21 cellular contexts compared by ENCODE assay signal in the genomic region with DNA sequence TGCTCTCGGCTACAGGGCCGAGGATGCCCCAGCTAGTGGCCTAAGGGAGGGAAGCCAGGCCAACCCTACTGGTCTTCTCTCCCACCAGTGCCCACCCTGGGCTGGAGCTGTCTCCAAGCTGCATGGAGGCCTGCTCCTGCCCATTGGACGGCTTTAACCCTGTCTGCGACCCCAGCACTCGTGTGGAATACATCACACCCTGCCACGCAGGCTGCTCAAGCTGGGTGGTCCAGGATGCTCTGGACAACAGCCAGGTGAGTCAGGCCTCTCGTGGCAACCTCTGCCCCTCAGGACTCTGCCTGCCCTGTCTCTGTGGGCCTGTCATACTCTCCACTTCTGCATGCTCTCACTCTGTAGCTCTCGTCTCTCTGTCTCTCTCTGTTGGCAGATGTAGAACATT. TPM values are rescaled to one million over a fixed set of nuclear protein-coding genes. Genes with fewer than 3 reads are reported as not detected.
DNase-seq lines count a peak whose midpoint lies in the region; ATAC-seq, FAIRE-seq and TF ChIP-seq lines count a peak whose summit lies in the region.
"Had no signal": no experiment of that assay in that cellular context is flagged by ENCODE, and none has a peak within 500 bp of the region (broad histone marks: within the 10 kb centered on the region; RNA-seq: fewer than 3 reads in every experiment).

No MANE protein-coding gene starts in this region.

- H3K36me3 Mint-ChIP-seq in endothelial cell (ENCODE audit: low read depth, unreplicated experiment), result no peaks in the 10 kb centered on the region

- H3K27ac ChIP-seq in BLaER1, result no peak overlapping the region
- no peak overlapping the region for H3K27ac ChIP-seq in IMR-90 (ENCODE audit: insufficient read depth, low read length)
- no peak overlapping the region for H3K27ac ChIP-seq in endothelial cell of umbilical vein (ENCODE audit: insufficient read depth, low read depth, low read length)
- no peak overlapping the region for H3K27ac ChIP-seq in neuronal stem cell (replicated peaks; ENCODE audit: low read length)

- POLR2A ChIA-PET in IMR-90 (lab: Charles Lee; ENCODE audit: unreplicated experiment), result no interaction called here
- POLR2A ChIA-PET in endothelial cell of umbilical vein (lab: Charles Lee), result interaction anchor here (0.6 to 1.8 kb wide), 2 partner anchors 8 to 43 kb away, joined by 4 to 5 read pairs; no protein-coding TSS in a partner anchor

- in situ Hi-C loops in IMR-90 (cut with MboI; ENCODE audit: low sequenced_read_pairs), result no loop called here

- H4K20me1 ChIP-seq in BLaER1 (no peaks in the 10 kb centered on the region), IMR-90 (ENCODE audit: insufficient read depth, low read length) (no peaks in the 10 kb centered on the region), endothelial cell of umbilical vein (replicated peaks; ENCODE audit: control insufficient read depth, extremely low read depth, insufficient read depth, low read length) (no peaks in the 10 kb centered on the region)

- TF ChIP-seq RAD21 in IMR-90 (IDR thresholded peaks at IDR 0.05; ENCODE audit: low read length), result no peak

- H3K79me1 ChIP-seq in IMR-90 (ENCODE audit: low read depth in 1 of 2, low read length in 2 of 2), result no peaks in the 10 kb centered on the region
- no peaks in the 10 kb centered on the region for H3K79me1 ChIP-seq in neuronal stem cell (ENCODE audit: low read depth, low read length)

- H2AFZ ChIP-seq in IMR-90 (replicated peaks; ENCODE audit: low read length, poor library complexity) (peak overlapping the region; percentile 24), endothelial cell of umbilical vein (ENCODE audit: low read depth, low read length) (no peak overlapping the region), neuronal stem cell (ENCODE audit: low read length) (no peak overlapping the region)

- no peak for ATAC-seq in IMR-90 (ENCODE audit: low read depth)
- ATAC-seq: K562 had no signal

- no peak overlapping the region for H3K4me3 Mint-ChIP-seq in endothelial cell (ENCODE audit: unreplicated experiment)
- H3K4me3 Mint-ChIP-seq: H9 had no signal

- H2BK12ac ChIP-seq in neuronal stem cell (ENCODE audit: low read length), result no peak overlapping the region

- TF ChIP-seq POLR2A in IMR-90 (IDR thresholded peaks at IDR 0.05; ENCODE audit: low read depth, low read length) (no peak), endothelial cell of umbilical vein (IDR thresholded peaks at IDR 0.05; ENCODE audit: low read depth, low read length) (no peak)

- no peak overlapping the region for H4K91ac ChIP-seq in IMR-90 (ENCODE audit: insufficient read depth, low read depth, low read length)
- H4K91ac ChIP-seq in neuronal stem cell (ENCODE audit: low read depth, low read length, poor library complexity), result no peak overlapping the region

- H3K27me3 ChIP-seq in BLaER1 (no peaks in the 10 kb centered on the region), IMR-90 (ENCODE audit: control insufficient read depth, insufficient read depth, low read length) (peaks cover 68% of the 10 kb centered on the region), endothelial cell of umbilical vein (ENCODE audit: control insufficient read depth in 2 of 2, insufficient read depth in 2 of 2, low read length in 2 of 2) (no peaks in the 10 kb centered on the region), neuronal stem cell (ENCODE audit: control insufficient read depth in 3 of 3, insufficient read depth in 3 of 3, low read depth in 1 of 3, low read length in 3 of 3) (no peaks in the 10 kb centered on the region)

- no peaks in the 10 kb centered on the region for H3K36me3 ChIP-seq in BLaER1
- H3K36me3 ChIP-seq in IMR-90 (ENCODE audit: control insufficient read depth, insufficient read depth, low read length), result no peaks in the 10 kb centered on the region
- no peaks in the 10 kb centered on the region for H3K36me3 ChIP-seq in endothelial cell of umbilical vein (ENCODE audit: control insufficient read depth in 2 of 2, extremely low read depth in 1 of 2, insufficient read depth in 2 of 2, low read length in 2 of 2)
- H3K36me3 ChIP-seq in neuronal stem cell (replicated peaks in 1 of 2; ENCODE audit: control insufficient read depth in 2 of 2, insufficient read depth in 2 of 2, low read length in 2 of 2), result no peaks in the 10 kb centered on the region

- H3K18ac ChIP-seq in IMR-90 (ENCODE audit: low read depth, low read length), result no peak overlapping the region
- peak overlapping the region; percentile 31 for H3K18ac ChIP-seq in neuronal stem cell (ENCODE audit: low read length)

- H2BK15ac ChIP-seq in IMR-90 (ENCODE audit: low read depth, low read length), result no peak overlapping the region
- H2BK15ac ChIP-seq in neuronal stem cell (ENCODE audit: low read length), result no peak overlapping the region

- intact Hi-C loops in IMR-90 (cut with micrococcal nuclease), result no loop called here
- intact Hi-C loops in endothelial cell of umbilical vein (cut with micrococcal nuclease), result no loop called here

- H3K9me3 Mint-ChIP-seq in endothelial cell (ENCODE audit: unreplicated experiment), result no peaks in the 10 kb centered on the region
- H3K9me3 Mint-ChIP-seq: H9 had no signal

- H3K4ac ChIP-seq in IMR-90 (ENCODE audit: low read depth, low read length) (no peak overlapping the region), neuronal stem cell (ENCODE audit: low read length) (no peak overlapping the region)

- H3K4me2 ChIP-seq in BLaER1 (peak overlapping the region; percentile 77), IMR-90 (ENCODE audit: low read depth, low read length) (no peak overlapping the region), endothelial cell of umbilical vein (ENCODE audit: insufficient read depth, low read length) (no peak overlapping the region), neuronal stem cell (ENCODE audit: insufficient read depth, low read length, poor library complexity, severe bottlenecking) (no peak overlapping the region)
- H3K4me2 ChIP-seq: SK-N-SH had no signal

- no peak overlapping the region for H3K23ac ChIP-seq in IMR-90 (ENCODE audit: low read depth, low read length)
- no peak overlapping the region for H3K23ac ChIP-seq in neuronal stem cell (ENCODE audit: low read depth, low read length, poor library complexity)

- no peaks in the 10 kb centered on the region for H3K79me2 ChIP-seq in endothelial cell of umbilical vein (ENCODE audit: control insufficient read depth, insufficient read depth, low read length)

- no peak overlapping the region for H4K5ac ChIP-seq in IMR-90 (ENCODE audit: low read depth, low read length)

- H3K4me3 ChIP-seq in BLaER1 (no peak overlapping the region), IMR-90 (ENCODE audit: insufficient read depth, low read depth, low read length) (no peak overlapping the region), endothelial cell of umbilical vein (replicated peaks in 1 of 3; ENCODE audit: insufficient read depth in 1 of 3, low read depth in 1 of 3, low read length in 3 of 3) (no peak overlapping the region), neuronal stem cell (ENCODE audit: low read length in 2 of 2) (no peak overlapping the region)
- H3K4me3 ChIP-seq: K562 had no signal

- H4K8ac ChIP-seq in IMR-90 (ENCODE audit: low read depth in 2 of 2, low read length in 2 of 2) (no peak overlapping the region), neuronal stem cell (ENCODE audit: low read depth, low read length) (no peak overlapping the region)

- CTCF ChIA-PET in IMR-90 (lab: Yijun Ruan, JAX), result interaction anchor here (4.2 kb wide), 1 partner anchor 8 kb away, joined by 24 read pairs; no protein-coding TSS in a partner anchor
- CTCF ChIA-PET in endothelial cell of umbilical vein (lab: Charles Lee), result interaction anchor here (0.9 to 9.9 kb wide), 11 partner anchors 8 to 494 kb away, joined by 3 to 125 read pairs (median 5); no protein-coding TSS in a partner anchor

- H2AK9ac ChIP-seq in IMR-90 (replicated peaks; ENCODE audit: low read depth, low read length, poor library complexity), result no peak overlapping the region

- H3K27me3 Mint-ChIP-seq in endothelial cell (ENCODE audit: unreplicated experiment), result peaks cover 22% of the 10 kb centered on the region

- DNase-seq in IMR-90 (no peak), endothelial cell of umbilical vein (ENCODE audit: low read depth, low spot score) (peak; percentile 7), neuronal stem cell (ENCODE audit: low spot score) (no peak), kidney glomerular epithelial cell (lab: John Stamatoyannopoulos, UW) (no peak), cerebellum (ENCODE audit: low spot score) (no peak), NCI-H82 (lab: John Stamatoyannopoulos, UW) (no peak), endothelial cell (ENCODE audit: low spot score) (no peak)
- DNase-seq: H9, NCI-H1105 treated with DMSO at 0.1 percent for 48 hours, NCI-H1694, NCI-H2081 treated with DMSO at 0.1 percent for 48 hours, NCI-H446 treated with DMSO at 0.1 percent for 48 hours, OCI-M1, Right ventricle myocardium superior, SK-N-SH had no signal

- H2BK5ac ChIP-seq in IMR-90 (ENCODE audit: low read depth, low read length, poor library complexity, severe bottlenecking) (no peak overlapping the region), neuronal stem cell (ENCODE audit: low read length) (no peak overlapping the region)

- no peak overlapping the region for H2BK20ac ChIP-seq in IMR-90 (ENCODE audit: low read depth, low read length)

- WGBS in IMR-90 (ENCODE audit: extremely low coverage in 2 of 2, insufficient read length in 1 of 2), 2 experiments, result 32% methylated on average over 5 of the region's 8 CpGs; no CpG with 5 or more reads in 1 of the 2 experiments
- WGBS in neuronal stem cell (ENCODE audit: extremely low coverage in 2 of 2, insufficient read length in 2 of 2, insufficient replicate concordance in 1 of 2), 2 donors, result no CpG with 5 or more reads among the region's 8 CpGs

- TF ChIP-seq CTCF in IMR-90 (conservative IDR thresholded peaks at IDR 0.05; ENCODE audit: low read depth, low read length) (no peak), endothelial cell of umbilical vein (IDR thresholded peaks at IDR 0.05; ENCODE audit: extremely low read depth in 1 of 2, insufficient read depth in 1 of 2, low read depth in 1 of 2, low read length in 2 of 2) (no peak), endothelial cell (IDR thresholded peaks at IDR 0.05; ENCODE audit: unreplicated experiment) (no peak)

- dilution Hi-C loops in IMR-90 (cut with HindIII; ENCODE audit: low sequenced_read_pairs, unreplicated experiment), result no loop called here
- dilution Hi-C loops in endothelial cell of umbilical vein (cut with MboI; ENCODE audit: extremely low pct_ligation_motif_present, low sequenced_read_pairs), result no loop called here

- H3K9me3 ChIP-seq in BLaER1, result no peaks in the 10 kb centered on the region
- H3K9me3 ChIP-seq in IMR-90 (ENCODE audit: control insufficient read depth, insufficient read depth, low read length), result no peaks in the 10 kb centered on the region
- H3K9me3 ChIP-seq in endothelial cell of umbilical vein (replicated peaks; ENCODE audit: control insufficient read depth, insufficient read depth, low read length), result no peaks in the 10 kb centered on the region
- no peaks in the 10 kb centered on the region for H3K9me3 ChIP-seq in neuronal stem cell (replicated peaks in 1 of 2; ENCODE audit: control insufficient read depth in 2 of 2, insufficient read depth in 1 of 2, low read depth in 1 of 2, low read length in 2 of 2)
- H3K9me3 ChIP-seq: SK-N-SH had no signal

- no peak overlapping the region for H3K14ac ChIP-seq in IMR-90 (replicated peaks; ENCODE audit: low read depth, low read length)
- no peak overlapping the region for H3K14ac ChIP-seq in neuronal stem cell (ENCODE audit: low read length)

- H3K9ac ChIP-seq in BLaER1 (no peak overlapping the region), IMR-90 (ENCODE audit: low read depth, low read length) (no peak overlapping the region), endothelial cell of umbilical vein (replicated peaks; ENCODE audit: extremely low read depth, insufficient read depth, low read length) (no peak overlapping the region), neuronal stem cell (ENCODE audit: low read depth, low read length, poor library complexity) (no peak overlapping the region)
- H3K9ac ChIP-seq: SK-N-SH had no signal

- H2AK5ac ChIP-seq in IMR-90 (ENCODE audit: low read depth, low read length), result no peak overlapping the region
- H2AK5ac ChIP-seq in neuronal stem cell (ENCODE audit: low read depth, low read length), result no peak overlapping the region

- H3K4me1 Mint-ChIP-seq in endothelial cell (ENCODE audit: unreplicated experiment), result peaks cover 39% of the 10 kb centered on the region

- H3K4me1 ChIP-seq in BLaER1 (peaks cover 38% of the 10 kb centered on the region), IMR-90 (ENCODE audit: control insufficient read depth, insufficient read depth, low read length) (no peaks in the 10 kb centered on the region), endothelial cell of umbilical vein (ENCODE audit: control insufficient read depth, extremely low read depth, insufficient read depth, low read length) (peaks cover 4% of the 10 kb centered on the region), neuronal stem cell (ENCODE audit: control insufficient read depth in 2 of 2, insufficient read depth in 1 of 2, low read depth in 1 of 2, low read length in 2 of 2) (peaks cover 4 to 7% of the 10 kb centered on the region in 2 donors)

- H2BK120ac ChIP-seq in IMR-90 (ENCODE audit: low read depth, low read length) (no peak overlapping the region), neuronal stem cell (ENCODE audit: low read depth, low read length) (no peak overlapping the region)

- BruUV-seq in IMR-90 (replicated peaks; lab: Mats Ljungman, UMichigan) (no TSS peak), endothelial cell of umbilical vein (replicated peaks; lab: Mats Ljungman, UMichigan) (no TSS peak)

- no peak overlapping the region for H3K27ac Mint-ChIP-seq in endothelial cell (ENCODE audit: unreplicated experiment)

- H3K56ac ChIP-seq in IMR-90 (ENCODE audit: extremely low read depth, insufficient read depth, low read length), result no peak overlapping the region

- no peaks in the 10 kb centered on the region for H3K9me1 ChIP-seq in IMR-90 (ENCODE audit: insufficient read depth, low read length)
- no peaks in the 10 kb centered on the region for H3K9me1 ChIP-seq in endothelial cell of umbilical vein (replicated peaks; ENCODE audit: control insufficient read depth, extremely low read depth, insufficient read depth, low read length)

- no peak for FAIRE-seq in endothelial cell of umbilical vein (lab: Jason Lieb, UNC)
- FAIRE-seq: A204.1, D721Med, K562 had no signal

RNA-seq across cellular contexts. Expression of a gene that starts 44.1 kb away (rescaled TPM):
- total RNA-seq in IMR-90 (2012; rRNA removed) (not detected in 2 replicates), endothelial cell of umbilical vein (not detected in 2 replicates), cerebellum (0.09 TPM), endothelial cell (ENCODE audit: unreplicated experiment) (7.0 TPM)
- polyA plus RNA-seq in IMR-90 (2012; rRNA removed) (not detected in 2 replicates), endothelial cell of umbilical vein (not detected in 2 replicates)
- polyA plus RNA-seq in IMR-90 (2012; cell fraction: cytosol; rRNA removed), result 0.05 TPM in 1 of 2 replicates, not detected in the other
- polyA plus RNA-seq in IMR-90 (2012; cell fraction: nucleus; rRNA removed; ENCODE audit: low replicate concordance), result not detected in 2 replicates
- polyA plus RNA-seq in endothelial cell of umbilical vein (2011; cell fraction: cytosol; rRNA removed), result not detected in 2 replicates
- not detected in 2 replicates for polyA plus RNA-seq in endothelial cell of umbilical vein (2011; cell fraction: nucleus; rRNA removed)
- 0.07 and 0.11 TPM in 2 replicates for polyA plus RNA-seq in endothelial cell of umbilical vein (2012)
- not detected in 2 replicates for polyA minus RNA-seq in endothelial cell of umbilical vein
- polyA minus RNA-seq in endothelial cell of umbilical vein (2011; cell fraction: cytosol; rRNA and poly(A)+ RNA removed), result not detected
- not detected in 2 replicates for polyA minus RNA-seq in endothelial cell of umbilical vein (2011; cell fraction: nucleus; rRNA and poly(A)+ RNA removed)
- polyA plus RNA-seq in neuronal stem cell (2013, experiment 1 of 2), result 0.10 TPM
- 0.10 TPM for polyA plus RNA-seq in neuronal stem cell (2013, experiment 2 of 2)
- total RNA-seq: G401 had no signal
- polyA plus RNA-seq: BJ had no signal

RNA-seq across cellular contexts. Expression of a gene that starts 45.5 kb away (rescaled TPM):
- total RNA-seq in IMR-90 (2012; rRNA removed) (not detected in 2 replicates), endothelial cell of umbilical vein (not detected in 2 replicates), cerebellum (16.2 TPM), endothelial cell (ENCODE audit: unreplicated experiment) (3.5 TPM)
- polyA plus RNA-seq in IMR-90 (2012; rRNA removed) (not detected in 2 replicates), endothelial cell of umbilical vein (0.04 and 0.10 TPM in 2 replicates)
- polyA plus RNA-seq in IMR-90 (2012; cell fraction: cytosol; rRNA removed), result not detected in 2 replicates
- polyA plus RNA-seq in IMR-90 (2012; cell fraction: nucleus; rRNA removed; ENCODE audit: low replicate concordance), result not detected in 2 replicates
- polyA plus RNA-seq in endothelial cell of umbilical vein (2011; cell fraction: cytosol; rRNA removed), result 0.03 and 0.04 TPM in 2 replicates
- polyA plus RNA-seq in endothelial cell of umbilical vein (2011; cell fraction: nucleus; rRNA removed), result not detected in 2 replicates
- polyA plus RNA-seq in endothelial cell of umbilical vein (2012), result 0.10 TPM in 1 of 2 replicates, not detected in the other
- 0.42 and 0.75 TPM in 2 replicates for polyA minus RNA-seq in endothelial cell of umbilical vein
- not detected for polyA minus RNA-seq in endothelial cell of umbilical vein (2011; cell fraction: cytosol; rRNA and poly(A)+ RNA removed)
- polyA minus RNA-seq in endothelial cell of umbilical vein (2011; cell fraction: nucleus; rRNA and poly(A)+ RNA removed), result not detected in 2 replicates
- not detected for polyA plus RNA-seq in neuronal stem cell (2013, experiment 1 of 2)
- polyA plus RNA-seq in neuronal stem cell (2013, experiment 2 of 2), result not detected
- total RNA-seq: G401, H9 had no signal
- polyA plus RNA-seq: BJ had no signal
